ENCODE assay signal across 9 cellular contexts in the genomic region with DNA sequence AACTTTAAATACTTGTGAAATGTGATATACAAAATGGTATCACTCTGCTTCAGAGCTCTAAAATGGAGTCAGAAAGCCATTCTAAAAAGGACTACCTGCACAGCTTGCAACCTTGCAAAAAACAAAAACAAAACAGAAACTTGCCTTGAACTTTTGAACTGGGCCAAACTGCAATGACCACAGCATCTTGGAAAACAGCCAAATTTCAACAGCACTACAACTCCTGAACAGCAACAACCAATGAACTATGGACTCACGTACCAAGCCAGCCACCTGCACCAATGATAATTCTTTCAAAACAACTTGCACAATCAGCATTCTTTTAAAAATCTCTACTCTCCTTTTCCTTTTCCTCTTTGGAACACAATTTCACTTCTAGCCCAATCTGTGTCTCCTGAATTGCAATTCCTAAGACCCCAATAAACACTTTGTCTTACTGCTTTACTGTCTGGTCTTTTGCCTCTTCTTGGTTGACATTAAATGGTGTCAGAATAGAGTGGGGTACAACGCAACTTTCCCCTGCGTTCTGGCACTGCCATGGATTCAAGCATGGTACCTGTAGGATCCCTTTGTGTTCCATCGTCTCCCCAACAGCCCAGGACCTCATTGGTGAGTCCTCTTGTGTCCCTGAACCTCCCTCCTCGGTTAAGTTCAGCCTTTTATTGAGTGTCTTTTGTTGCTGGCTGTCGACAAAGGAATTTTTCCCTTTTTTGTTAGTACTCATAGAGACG. TPM values are rescaled to one million over a fixed set of nuclear protein-coding genes. Genes with fewer than 3 reads are reported as not detected.
DNase-seq lines count a peak whose midpoint lies in the region; ATAC-seq lines count a peak whose summit lies in the region.
"Had no signal": no experiment of that assay in that cellular context is flagged by ENCODE, and none has a peak within 500 bp of the region (broad histone marks: within the 10 kb centered on the region; RNA-seq: fewer than 3 reads in every experiment).

No MANE protein-coding gene starts in this region.

- DNase-seq in iris pigment epithelial cell (ENCODE audit: low read depth) (peak; percentile 9), NCI-H446 treated with DMSO at 0.1 percent for 48 hours (lab: John Stamatoyannopoulos, UW) (no peak), GM19238 (ENCODE audit: insufficient read length, low spot score) (no peak), NCI-H187 treated with DMSO at 0.1 percent for 48 hours (lab: John Stamatoyannopoulos, UW) (no peak)
- DNase-seq in activated T-helper 1 cell treated with anti-CD3 and anti-CD28 coated beads, Interleukin-12 subunit alpha, Interleukin-12 subunit beta, Interleukin-2, Interleukin-4 antibody, amounts not matched to agents 30 ng/mL and 10 ng/mL and 1 ng/mL, durations not matched to agents 14 hours and 24 hours and 36 hours (ENCODE audit: low spot score), result no peak
- DNase-seq: Calu3 had no signal

- H3K36me3 Mint-ChIP-seq in activated T-helper 1 cell treated with anti-CD3 and anti-CD28 coated beads, Interleukin-12 subunit alpha, Interleukin-12 subunit beta, Interleukin-2, Interleukin-4 antibody, amounts not matched to agents 30 ng/mL and 10 ng/mL and 1 ng/mL, durations not matched to agents 14 hours and 24 hours and 36 hours (ENCODE audit: low read depth), result no peaks in the 10 kb centered on the region

- H3K4me3 Mint-ChIP-seq in activated T-helper 1 cell treated with anti-CD3 and anti-CD28 coated beads, Interleukin-12 subunit alpha, Interleukin-12 subunit beta, Interleukin-2, Interleukin-4 antibody, amounts not matched to agents 30 ng/mL and 10 ng/mL and 1 ng/mL, durations not matched to agents 14 hours and 24 hours and 36 hours, result no peak overlapping the region

- H3K4me1 Mint-ChIP-seq in activated T-helper 1 cell treated with anti-CD3 and anti-CD28 coated beads, Interleukin-12 subunit alpha, Interleukin-12 subunit beta, Interleukin-2, Interleukin-4 antibody, amounts not matched to agents 30 ng/mL and 10 ng/mL and 1 ng/mL, durations not matched to agents 14 hours and 24 hours and 36 hours (ENCODE audit: low read depth), result no peaks in the 10 kb centered on the region

- H3K9me3 Mint-ChIP-seq in activated T-helper 1 cell treated with anti-CD3 and anti-CD28 coated beads, Interleukin-12 subunit alpha, Interleukin-12 subunit beta, Interleukin-2, Interleukin-4 antibody, amounts not matched to agents 30 ng/mL and 10 ng/mL and 1 ng/mL, durations not matched to agents 14 hours and 24 hours and 36 hours, result no peaks in the 10 kb centered on the region

- ATAC-seq in GM18520 (IDR thresholded peaks at IDR 0.05; ENCODE audit: unreplicated experiment), result peak; percentile 97
- peak; percentile 99 for ATAC-seq in GM21737 (IDR thresholded peaks at IDR 0.05; ENCODE audit: unreplicated experiment)
- peak; percentile 96 for ATAC-seq in HG03520 (IDR thresholded peaks at IDR 0.05; ENCODE audit: unreplicated experiment)

- no peak overlapping the region for H3K27ac Mint-ChIP-seq in activated T-helper 1 cell treated with anti-CD3 and anti-CD28 coated beads, Interleukin-12 subunit alpha, Interleukin-12 subunit beta, Interleukin-2, Interleukin-4 antibody, amounts not matched to agents 30 ng/mL and 10 ng/mL and 1 ng/mL, durations not matched to agents 14 hours and 24 hours and 36 hours

- H3K27me3 Mint-ChIP-seq in activated T-helper 1 cell treated with anti-CD3 and anti-CD28 coated beads, Interleukin-12 subunit alpha, Interleukin-12 subunit beta, Interleukin-2, Interleukin-4 antibody, amounts not matched to agents 30 ng/mL and 10 ng/mL and 1 ng/mL, durations not matched to agents 14 hours and 24 hours and 36 hours (ENCODE audit: insufficient read depth), result no peaks in the 10 kb centered on the region

- intact Hi-C loops in activated T-helper 1 cell treated with anti-CD3 and anti-CD28 coated beads, Interleukin-12 subunit alpha, Interleukin-12 subunit beta, Interleukin-2, Interleukin-4 antibody, amounts not matched to agents 30 ng/mL and 10 ng/mL and 1 ng/mL, durations not matched to agents 14 hours and 24 hours and 36 hours (cut with micrococcal nuclease), result no loop called here

RNA-seq across cellular contexts. Expression of a gene that starts 35.7 kb away (rescaled TPM):
- total RNA-seq in activated T-helper 1 cell treated with anti-CD3 and anti-CD28 coated beads, Interleukin-12 subunit alpha, Interleukin-12 subunit beta, Interleukin-2, Interleukin-4 antibody, amounts not matched to agents 30 ng/mL and 10 ng/mL and 1 ng/mL, durations not matched to agents 14 hours and 24 hours and 36 hours, result 35.9 and 37.5 TPM in 2 replicates
